1 cellular context compared by ENCODE assay signal in the genomic region with DNA sequence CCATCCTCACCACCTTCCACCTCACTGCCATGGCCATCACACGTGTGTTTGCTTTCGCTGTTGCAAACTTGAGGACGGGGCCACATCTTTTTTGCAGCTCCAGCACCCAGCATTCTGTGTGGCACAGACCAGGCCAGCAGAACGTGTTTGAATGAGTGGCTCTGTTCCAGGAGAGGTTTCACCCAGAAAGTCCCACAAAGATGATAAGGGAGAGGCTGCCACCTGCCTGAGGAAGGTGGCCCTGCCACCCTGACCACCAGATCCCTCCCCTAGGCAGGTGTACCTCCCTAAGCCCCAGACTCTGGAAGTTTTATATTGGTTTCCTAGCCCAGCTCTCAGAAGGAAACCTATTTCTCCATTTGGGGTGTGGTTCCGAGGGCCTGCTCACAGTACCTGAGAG.
TF ChIP-seq lines count a peak whose summit lies in the region.

No MANE protein-coding gene starts in this region.

TF ChIP-seq in HCT116, 20 proteins besides CTCF, POLR2A, EP300 and RAD21 (continued from another document):
- TF ChIP-seq, protein P1, sequence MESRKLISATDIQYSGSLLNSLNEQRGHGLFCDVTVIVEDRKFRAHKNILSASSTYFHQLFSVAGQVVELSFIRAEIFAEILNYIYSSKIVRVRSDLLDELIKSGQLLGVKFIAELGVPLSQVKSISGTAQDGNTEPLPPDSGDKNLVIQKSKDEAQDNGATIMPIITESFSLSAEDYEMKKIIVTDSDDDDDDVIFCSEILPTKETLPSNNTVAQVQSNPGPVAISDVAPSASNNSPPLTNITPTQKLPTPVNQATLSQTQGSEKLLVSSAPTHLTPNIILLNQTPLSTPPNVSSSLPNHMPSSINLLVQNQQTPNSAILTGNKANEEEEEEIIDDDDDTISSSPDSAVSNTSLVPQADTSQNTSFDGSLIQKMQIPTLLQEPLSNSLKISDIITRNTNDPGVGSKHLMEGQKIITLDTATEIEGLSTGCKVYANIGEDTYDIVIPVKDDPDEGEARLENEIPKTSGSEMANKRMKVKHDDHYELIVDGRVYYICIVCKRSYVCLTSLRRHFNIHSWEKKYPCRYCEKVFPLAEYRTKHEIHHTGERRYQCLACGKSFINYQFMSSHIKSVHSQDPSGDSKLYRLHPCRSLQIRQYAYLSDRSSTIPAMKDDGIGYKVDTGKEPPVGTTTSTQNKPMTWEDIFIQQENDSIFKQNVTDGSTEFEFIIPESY (IDR thresholded peaks at IDR 0.05; ENCODE audit: extremely low read depth, insufficient replicate concordance, low read length) = no peak
- no peak for TF ChIP-seq JUND (IDR thresholded peaks at IDR 0.05)
- no peak for TF ChIP-seq SP1 (IDR thresholded peaks at IDR 0.05; ENCODE audit: low read depth)
- no peak for TF ChIP-seq POLR2AphosphoS5 (IDR thresholded peaks at IDR 0.05; ENCODE audit: low read depth, low read length)
